In genomic region chr2:61694312-61695274, GRCh38 we compare ENCODE assay signal across 8 cellular contexts.
A peak's percentile ranks its signal among the peaks of the same experiment; 100 is the strongest.
DNase-seq lines count a peak whose midpoint lies in the region; ATAC-seq and TF ChIP-seq lines count a peak whose summit lies in the region.

No MANE protein-coding gene starts in this region.

- ATAC-seq in HG02970 (IDR thresholded peaks at IDR 0.05; ENCODE audit: low FRiP score, unreplicated experiment), result peak; percentile 90

- H3K27me3 ChIP-seq in layer of hippocampus (ENCODE audit: control insufficient read depth, insufficient read depth, low read length), result no peaks in the 10 kb centered on the region

- peak; percentile 93 for DNase-seq in SIG-M5 treated with dmso at 0.1 percent for 504 hours (lab: John Stamatoyannopoulos, UW; ENCODE audit: unreplicated experiment)
- DNase-seq in SIG-M5 (lab: John Stamatoyannopoulos, UW), result no peak
- peak; percentile 28 for DNase-seq in NCI-H2171 (lab: John Stamatoyannopoulos, UW)
- DNase-seq in activated CD4-positive, alpha-beta T cell treated with anti-CD3 and anti-CD28 coated beads for 24 hours (ENCODE audit: low read depth in 2 of 2), result peak; percentile 76 to 78
- DNase-seq in choroid plexus epithelial cell (ENCODE audit: low read depth), result peak; percentile 94
- peak; percentile 69 to 78 (median 77) for DNase-seq in stimulated activated CD4-positive, alpha-beta T cell treated with anti-CD3 and anti-CD28 coated beads, Interleukin-1b, Interleukin-23, amount 100 ng/mL, for 24 hours (ENCODE audit: low read depth in 4 of 4, low spot score in 1 of 4)

- TF ChIP-seq CTCF in choroid plexus epithelial cell (conservative IDR thresholded peaks at IDR 0.05; ENCODE audit: low read depth, low read length), result peak; percentile 72

- peak overlapping the region; percentile 93 for H3K4me3 ChIP-seq in choroid plexus epithelial cell (ENCODE audit: low read depth, low read length)

- H3K27ac ChIP-seq in layer of hippocampus (ENCODE audit: low read depth, low read length), result peak overlapping the region; percentile 92
